In the genomic region with DNA sequence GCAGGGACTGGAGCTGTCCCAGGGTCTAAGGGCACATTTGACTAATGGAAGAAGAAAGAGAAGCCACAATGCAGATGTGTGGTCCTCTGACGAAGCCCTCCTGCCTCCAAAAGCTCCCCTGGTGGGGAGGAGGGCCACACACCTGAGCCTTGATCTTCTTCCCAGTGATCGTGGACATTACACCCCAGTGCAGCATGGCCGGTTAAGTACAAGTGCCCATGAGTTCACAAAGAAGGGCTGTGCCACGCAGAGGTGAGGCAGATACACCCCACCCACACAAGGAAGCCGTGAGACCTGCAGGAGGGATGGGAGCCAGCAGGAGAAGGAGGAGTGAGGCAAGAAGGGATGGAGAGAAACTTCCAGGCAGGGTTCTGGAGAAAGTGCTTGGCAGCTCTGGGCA, we compare ENCODE assay signal across 13 cellular contexts.
DNase-seq lines count a peak whose midpoint lies in the region; ATAC-seq and TF ChIP-seq lines count a peak whose summit lies in the region.
"Had no signal": no experiment of that assay in that cellular context is flagged by ENCODE, and none has a peak within 500 bp of the region (broad histone marks: within the 10 kb centered on the region; RNA-seq: fewer than 3 reads in every experiment).

No MANE protein-coding gene starts in this region.

- CTCF ChIA-PET in GM10248 (lab: Yijun Ruan, JAX): no interaction called here

- TF ChIP-seq CTCF in testis (IDR thresholded peaks at IDR 0.05): no peak
- TF ChIP-seq CTCF in GM10248 (IDR thresholded peaks at IDR 0.05; ENCODE audit: control extremely low read depth, extremely low read depth, low read depth, missing control alignments): no peak

- H3K36me3 ChIP-seq in testis (ENCODE audit: low read depth, missing control alignments): no peaks in the 10 kb centered on the region

- DNase-seq in activated CD8-positive, alpha-beta memory T cell treated with anti-CD3 and anti-CD28 coated beads for 24 hours: peak; percentile 15
- DNase-seq in activated CD8-positive, alpha-beta memory T cell treated with anti-CD3 and anti-CD28 coated beads, Interleukin-2, amount 50 U/mL, for 4 hours: no peak
- DNase-seq in activated CD8-positive, alpha-beta memory T cell treated with anti-CD3 and anti-CD28 coated beads, Interleukin-2, amount 50 U/mL, for 48 hours: peak; percentile 30
- peak; percentile 75 for DNase-seq in mesenteric fat pad (ENCODE audit: low spot score)
- DNase-seq in testis: peak; percentile 6
- DNase-seq in GM10248 (ENCODE audit: extremely low spot score): no peak
- no peak for DNase-seq in left colon
- no peak for DNase-seq in immature natural killer cell
- DNase-seq: DMS79 treated with DMSO at 0.1 percent for 48 hours, KG1, NCI-H1092, PC-3 had no signal

- intact Hi-C loops in testis (cut with DNase I; ENCODE audit: low total_unique reads): no loop called here
- intact Hi-C loops in left colon (cut with DNase I, micrococcal nuclease): no loop called here

- TF ChIP-seq POLR2A in testis (IDR thresholded peaks at IDR 0.05): no peak

- no peaks in the 10 kb centered on the region for H3K4me1 Mint-ChIP-seq in immature natural killer cell
- H3K4me1 Mint-ChIP-seq: GM23338 had no signal

- no peak overlapping the region for H3K4me3 ChIP-seq in testis
- H3K4me3 ChIP-seq: GM23338 had no signal

- H3K27ac ChIP-seq in testis: no peak overlapping the region

- H3K36me3 Mint-ChIP-seq in immature natural killer cell: no peaks in the 10 kb centered on the region

- no peak for ATAC-seq in left colon
- ATAC-seq: GM23338, PC-3 had no signal

- peaks cover 11% of the 10 kb centered on the region for H3K4me1 ChIP-seq in testis

- WGBS in testis, 2 donors: 74 to 88% methylated on average over 5 of the region's 5 CpGs

- no peak overlapping the region for H3K27ac Mint-ChIP-seq in immature natural killer cell
- H3K27ac Mint-ChIP-seq: GM23338 had no signal

- no peaks in the 10 kb centered on the region for H3K9me3 ChIP-seq in testis

- POLR2A ChIA-PET in GM10248 (lab: Yijun Ruan, JAX): no interaction called here

- no peak overlapping the region for H3K4me3 Mint-ChIP-seq in immature natural killer cell
- H3K4me3 Mint-ChIP-seq: GM23338 had no signal

- peaks cover 0 to 4% (median 0%) of the 10 kb centered on the region in 6 donors for H3K9me3 Mint-ChIP-seq in immature natural killer cell

- H3K27me3 ChIP-seq in testis: no peaks in the 10 kb centered on the region

- peaks cover 5 to 18% (median 6%) of the 10 kb centered on the region in 3 donors for H3K27me3 Mint-ChIP-seq in immature natural killer cell (ENCODE audit: low read depth in 3 of 3)

Comparison
In these comparisons a context has a peak if more than half of its experiments do, and no peak if none do; other contexts are left out.
1. DNase-seq: peak in activated CD8-positive, alpha-beta memory T cell treated with anti-CD3 and anti-CD28 coated beads for 24 hours (single experiment), activated CD8-positive, alpha-beta memory T cell treated with anti-CD3 and anti-CD28 coated beads, Interleukin-2, amount 50 U/mL, for 48 hours (single experiment), mesenteric fat pad (single experiment) and testis (single experiment); none in activated CD8-positive, alpha-beta memory T cell treated with anti-CD3 and anti-CD28 coated beads, Interleukin-2, amount 50 U/mL, for 4 hours (single experiment), GM10248 (single experiment), left colon (0 of 2) and immature natural killer cell (0 of 3).